In the genomic region with DNA sequence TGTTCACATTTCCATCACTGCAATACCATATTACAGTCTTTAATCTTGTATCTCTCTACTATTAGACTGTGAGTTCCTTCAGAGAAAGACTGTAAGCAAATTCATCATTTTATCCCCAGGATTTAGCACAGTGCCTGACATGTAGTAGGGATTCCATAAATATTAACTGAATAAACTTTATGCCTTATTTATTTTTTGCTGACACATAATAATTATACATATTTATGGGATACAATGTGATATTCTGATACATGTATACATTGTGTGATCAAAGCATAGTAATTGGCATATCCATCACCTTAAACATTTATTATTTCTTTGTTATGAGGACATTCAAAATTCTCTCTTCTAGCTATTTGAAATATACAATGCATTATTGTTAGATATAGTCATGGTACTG, we compare ENCODE assay signal across 39 cellular contexts. TPM values are rescaled to one million over a fixed set of nuclear protein-coding genes. Genes with fewer than 3 reads are reported as not detected.
"Had no signal": no experiment of that assay in that cellular context is flagged by ENCODE, and none has a peak within 500 bp of the region (broad histone marks: within the 10 kb centered on the region; RNA-seq: fewer than 3 reads in every experiment).

No MANE protein-coding gene starts in this region.

- H3K36me3 ChIP-seq: ascending aorta, cardiac muscle cell had no signal

- H3K9me3 ChIP-seq: ascending aorta had no signal

- FAIRE-seq: bronchial epithelial cell, TTC549 had no signal

- ATAC-seq: activated CD8-positive, alpha-beta memory T cell treated with anti-CD3 and anti-CD28 coated beads, Interleukin-2, amount 10 ng/mL, durations not matched to agents 7 days and 5 days; activated CD8-positive, alpha-beta T cell treated with anti-CD3 and anti-CD28 coated beads, Interleukin-2, amount 10 ng/mL, durations not matched to agents 7 days and 5 days; activated naive CD8-positive, alpha-beta T cell treated with anti-CD3 and anti-CD28 coated beads, Interleukin-2, amount 50 U/mL, for 24 hours had no signal

- DNase-seq: activated B cell treated with CpG ODN at 0.5 μM for 24 hours; activated CD4-positive, alpha-beta memory T cell treated with anti-CD3 and anti-CD28 coated beads, Interleukin-2, amount 10 ng/mL, durations not matched to agents 7 days and 5 days; activated CD4-positive, alpha-beta T cell treated with anti-CD3 and anti-CD28 coated beads for 4 hours; activated CD4-positive, alpha-beta T cell treated with anti-CD3 and anti-CD28 coated beads, Interleukin-2, amount 10 ng/mL, durations not matched to agents 24 days and 14 days; activated CD4-positive, alpha-beta T cell treated with anti-CD3 and anti-CD28 coated beads, Interleukin-2, amount 50 U/mL, for 1 hour; activated CD4-positive, alpha-beta T cell treated with anti-CD3 and anti-CD28 coated beads, Interleukin-2, amount 50 U/mL, for 4 hours; activated CD4-positive, CD25-positive, alpha-beta regulatory T cell treated with anti-CD3 and anti-CD28 coated beads, Interleukin-2, amount 50 U/mL, for 72 hours; activated CD8-positive, alpha-beta memory T cell treated with anti-CD3 and anti-CD28 coated beads for 24 hours; activated CD8-positive, alpha-beta memory T cell treated with anti-CD3 and anti-CD28 coated beads, Interleukin-2, amount 10 ng/mL, durations not matched to agents 7 days and 5 days; activated CD8-positive, alpha-beta memory T cell treated with anti-CD3 and anti-CD28 coated beads, Interleukin-2, amount 50 U/mL, for 48 hours; activated CD8-positive, alpha-beta T cell treated with anti-CD3 and anti-CD28 coated beads, Interleukin-2, amount 10 ng/mL, durations not matched to agents 7 days and 5 days; activated effector memory CD4-positive, alpha-beta T cell treated with Interleukin-2 at 50 U/mL for 16 hours; activated gamma-delta T cell; activated naive CD4-positive, alpha-beta T cell treated with anti-CD3 and anti-CD28 coated beads, Interleukin-2, amount 10 ng/mL, durations not matched to agents 7 days and 5 days; activated naive CD4-positive, alpha-beta T cell treated with Interleukin-2 at 50 U/mL for 16 hours; activated naive CD8-positive, alpha-beta T cell treated with anti-CD3 and anti-CD28 coated beads, Interleukin-2, amount 10 ng/mL, durations not matched to agents 7 days and 5 days; activated naive CD8-positive, alpha-beta T cell treated with anti-CD3 and anti-CD28 coated beads, Interleukin-2, amount 50 U/mL, for 24 hours; activated T-cell treated with anti-CD3 and anti-CD28 coated beads, Interleukin-2, amount 50 U/mL, for 24 hours; activated T-cell treated with anti-CD3 and anti-CD28 coated beads, Interleukin-2, amount 50 U/mL, for 48 hours; amygdala; anterior cingulate cortex; caudate nucleus; cerebellar nuclear complex; T-helper 2 cell; T-helper 9 cell had no signal

- H3K27ac Mint-ChIP-seq: activated B cell treated with CpG ODN at 0.5 μM for 24 hours; activated CD4-positive, alpha-beta memory T cell treated with anti-CD3 and anti-CD28 coated beads, Interleukin-2, amount 10 ng/mL, durations not matched to agents 7 days and 5 days; activated CD4-positive, alpha-beta T cell treated with anti-CD3 and anti-CD28 coated beads, Interleukin-2, amount 10 ng/mL, durations not matched to agents 24 days and 14 days; activated CD8-positive, alpha-beta memory T cell treated with anti-CD3 and anti-CD28 coated beads, Interleukin-2, amount 10 ng/mL, durations not matched to agents 7 days and 5 days; activated CD8-positive, alpha-beta T cell treated with anti-CD3 and anti-CD28 coated beads, Interleukin-2, amount 10 ng/mL, durations not matched to agents 7 days and 5 days; activated naive CD4-positive, alpha-beta T cell treated with anti-CD3 and anti-CD28 coated beads, Interleukin-2, amount 10 ng/mL, durations not matched to agents 7 days and 5 days; activated naive CD4-positive, alpha-beta T cell treated with anti-CD3 and anti-CD28 coated beads, Interleukin-2, amount 50 U/mL, for 24 hours; activated naive CD8-positive, alpha-beta T cell; activated naive CD8-positive, alpha-beta T cell treated with anti-CD3 and anti-CD28 coated beads, Interleukin-2, amount 50 U/mL, for 24 hours; activated T-cell treated with anti-CD3 and anti-CD28 coated beads, Interleukin-2, amount 50 U/mL, for 24 hours; activated T-helper 2 cell treated with anti-CD3 and anti-CD28 coated beads, Interferon-gamma antibody, Interleukin-2, Interleukin-4, amounts not matched to agents 10 μg/mL and 5 μg/mL and 100 μg/mL, durations not matched to agents 14 hours and 24 hours and 36 hours; brain; T-helper 1 cell treated with Interleukin-12 subunit alpha and Interleukin-12 subunit beta and Interleukin-4 antibody, amounts not matched to agents 30 μg/mL and 1 μg/mL, for 36 hours; T-helper 2 cell treated with Interferon-gamma antibody and Interleukin-4, amounts not matched to agents 5 μg/mL and 100 μg/mL, for 36 hours had no signal

- H3K27ac ChIP-seq: ascending aorta, cardiac muscle cell, VCaP had no signal

- H3K4me3 ChIP-seq: ascending aorta, cardiac muscle cell had no signal

- H3K4me1 Mint-ChIP-seq: activated CD4-positive, alpha-beta memory T cell treated with anti-CD3 and anti-CD28 coated beads, Interleukin-2, amount 10 ng/mL, durations not matched to agents 7 days and 5 days; activated CD4-positive, alpha-beta T cell treated with anti-CD3 and anti-CD28 coated beads, Interleukin-2, amount 10 ng/mL, durations not matched to agents 24 days and 14 days; activated CD8-positive, alpha-beta memory T cell treated with anti-CD3 and anti-CD28 coated beads, Interleukin-2, amount 10 ng/mL, durations not matched to agents 7 days and 5 days; activated naive CD4-positive, alpha-beta T cell treated with anti-CD3 and anti-CD28 coated beads, Interleukin-2, amount 10 ng/mL, durations not matched to agents 7 days and 5 days; activated naive CD4-positive, alpha-beta T cell treated with anti-CD3 and anti-CD28 coated beads, Interleukin-2, amount 50 U/mL, for 24 hours; brain; central memory CD8-positive, alpha-beta T cell had no signal

- H3K27me3 ChIP-seq: ascending aorta had no signal

- H3K27me3 Mint-ChIP-seq: activated B cell treated with CpG ODN at 0.5 μM for 24 hours; activated naive CD4-positive, alpha-beta T cell treated with anti-CD3 and anti-CD28 coated beads, Interleukin-2, amount 50 U/mL, for 24 hours; central memory CD8-positive, alpha-beta T cell had no signal

- H3K9me3 Mint-ChIP-seq: activated CD4-positive, alpha-beta memory T cell treated with anti-CD3 and anti-CD28 coated beads, Interleukin-2, amount 10 ng/mL, durations not matched to agents 7 days and 5 days; activated CD4-positive, alpha-beta T cell treated with anti-CD3 and anti-CD28 coated beads, Interleukin-2, amount 10 ng/mL, durations not matched to agents 24 days and 14 days; activated naive CD4-positive, alpha-beta T cell treated with anti-CD3 and anti-CD28 coated beads, Interleukin-2, amount 10 ng/mL, durations not matched to agents 7 days and 5 days; activated naive CD4-positive, alpha-beta T cell treated with anti-CD3 and anti-CD28 coated beads, Interleukin-2, amount 50 U/mL, for 24 hours; activated naive CD8-positive, alpha-beta T cell treated with anti-CD3 and anti-CD28 coated beads, Interleukin-2, amount 10 ng/mL, durations not matched to agents 7 days and 5 days; activated naive CD8-positive, alpha-beta T cell treated with anti-CD3 and anti-CD28 coated beads, Interleukin-2, amount 50 U/mL, for 24 hours; activated T-cell treated with anti-CD3 and anti-CD28 coated beads, Interleukin-2, amount 50 U/mL, for 24 hours; activated T-helper 2 cell treated with anti-CD3 and anti-CD28 coated beads, Interferon-gamma antibody, Interleukin-2, Interleukin-4, amounts not matched to agents 10 μg/mL and 5 μg/mL and 100 μg/mL, durations not matched to agents 14 hours and 24 hours and 36 hours; central memory CD8-positive, alpha-beta T cell; T-helper 1 cell treated with Interleukin-12 subunit alpha and Interleukin-12 subunit beta and Interleukin-4 antibody, amounts not matched to agents 30 μg/mL and 1 μg/mL, for 36 hours; T-helper 2 cell treated with Interferon-gamma antibody and Interleukin-4, amounts not matched to agents 5 μg/mL and 100 μg/mL, for 36 hours had no signal

- H3K4me3 Mint-ChIP-seq: activated B cell treated with CpG ODN at 0.5 μM for 24 hours; activated CD4-positive, alpha-beta memory T cell treated with anti-CD3 and anti-CD28 coated beads, Interleukin-2, amount 10 ng/mL, durations not matched to agents 7 days and 5 days; activated CD4-positive, alpha-beta T cell treated with anti-CD3 and anti-CD28 coated beads, Interleukin-2, amount 10 ng/mL, durations not matched to agents 24 days and 14 days; activated CD8-positive, alpha-beta memory T cell treated with anti-CD3 and anti-CD28 coated beads, Interleukin-2, amount 10 ng/mL, durations not matched to agents 7 days and 5 days; activated CD8-positive, alpha-beta T cell treated with anti-CD3 and anti-CD28 coated beads, Interleukin-2, amount 10 ng/mL, durations not matched to agents 7 days and 5 days; activated naive CD4-positive, alpha-beta T cell treated with anti-CD3 and anti-CD28 coated beads, Interleukin-2, amount 10 ng/mL, durations not matched to agents 7 days and 5 days; activated naive CD4-positive, alpha-beta T cell treated with anti-CD3 and anti-CD28 coated beads, Interleukin-2, amount 50 U/mL, for 24 hours; activated naive CD8-positive, alpha-beta T cell; activated naive CD8-positive, alpha-beta T cell treated with anti-CD3 and anti-CD28 coated beads, Interleukin-2, amount 10 ng/mL, durations not matched to agents 7 days and 5 days; activated naive CD8-positive, alpha-beta T cell treated with anti-CD3 and anti-CD28 coated beads, Interleukin-2, amount 50 U/mL, for 24 hours; activated T-cell treated with anti-CD3 and anti-CD28 coated beads, Interleukin-2, amount 50 U/mL, for 24 hours; brain; central memory CD8-positive, alpha-beta T cell; T-helper 1 cell treated with Interleukin-12 subunit alpha and Interleukin-12 subunit beta and Interleukin-4 antibody, amounts not matched to agents 30 μg/mL and 1 μg/mL, for 36 hours; T-helper 2 cell treated with Interferon-gamma antibody and Interleukin-4, amounts not matched to agents 5 μg/mL and 100 μg/mL, for 36 hours had no signal

- H3K4me1 ChIP-seq: ascending aorta had no signal

- H3K36me3 Mint-ChIP-seq: activated CD8-positive, alpha-beta memory T cell treated with anti-CD3 and anti-CD28 coated beads, Interleukin-2, amount 10 ng/mL, durations not matched to agents 7 days and 5 days; activated naive CD4-positive, alpha-beta T cell treated with anti-CD3 and anti-CD28 coated beads, Interleukin-2, amount 10 ng/mL, durations not matched to agents 7 days and 5 days; activated naive CD4-positive, alpha-beta T cell treated with anti-CD3 and anti-CD28 coated beads, Interleukin-2, amount 50 U/mL, for 24 hours; activated naive CD8-positive, alpha-beta T cell; activated naive CD8-positive, alpha-beta T cell treated with anti-CD3 and anti-CD28 coated beads, Interleukin-2, amount 10 ng/mL, durations not matched to agents 7 days and 5 days; brain had no signal

RNA-seq across cellular contexts. Expression of gene PPEF2, which starts 3.7 kb away (rescaled TPM):
- total RNA-seq: activated T-helper 2 cell treated with anti-CD3 and anti-CD28 coated beads, Interferon-gamma antibody, Interleukin-2, Interleukin-4, amounts not matched to agents 10 μg/mL and 5 μg/mL and 100 μg/mL, durations not matched to agents 14 hours and 24 hours and 36 hours; ascending aorta; bronchial epithelial cell; cardiac muscle cell; chondrocyte had no signal
- polyA plus RNA-seq: adipose tissue, cardiac muscle cell had no signal
